In the genomic region with DNA sequence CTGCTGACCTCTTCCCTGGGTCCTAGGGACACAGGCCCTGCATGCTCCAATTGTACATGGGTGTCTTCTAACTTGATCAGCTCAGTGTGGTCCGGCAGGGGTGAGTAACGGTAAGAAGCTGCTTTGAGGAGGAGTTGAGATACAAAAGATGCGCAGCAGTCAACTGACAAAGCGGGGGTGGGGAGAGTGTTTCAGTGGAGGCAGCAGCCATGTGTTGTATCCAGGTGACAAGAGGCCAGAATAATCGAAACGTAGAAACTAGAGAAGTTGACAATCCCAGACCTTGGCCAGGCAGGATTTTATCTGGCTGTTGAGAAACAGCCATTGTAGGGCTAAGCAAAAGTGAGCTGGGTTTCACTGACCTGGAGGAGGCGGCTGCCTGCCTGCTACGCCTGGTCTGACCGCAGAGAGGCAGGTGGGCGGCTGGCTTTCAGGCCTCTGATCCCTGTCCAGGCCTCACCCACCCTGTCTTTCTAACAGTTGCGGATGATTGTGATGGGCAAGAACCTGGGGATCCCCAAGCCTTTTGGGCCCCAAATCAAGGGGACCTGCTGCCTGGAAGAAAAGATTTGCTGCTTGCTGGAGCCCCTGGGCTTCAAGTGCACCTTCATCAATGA, we compare ENCODE assay signal across 1 cellular context.
TF ChIP-seq lines count a peak whose summit lies in the region.

No MANE protein-coding gene starts in this region.

TF ChIP-seq in K562, 482 proteins besides CTCF, POLR2A, EP300 and RAD21 (continued from another document and continues in another):
- TF ChIP-seq, protein P1, sequence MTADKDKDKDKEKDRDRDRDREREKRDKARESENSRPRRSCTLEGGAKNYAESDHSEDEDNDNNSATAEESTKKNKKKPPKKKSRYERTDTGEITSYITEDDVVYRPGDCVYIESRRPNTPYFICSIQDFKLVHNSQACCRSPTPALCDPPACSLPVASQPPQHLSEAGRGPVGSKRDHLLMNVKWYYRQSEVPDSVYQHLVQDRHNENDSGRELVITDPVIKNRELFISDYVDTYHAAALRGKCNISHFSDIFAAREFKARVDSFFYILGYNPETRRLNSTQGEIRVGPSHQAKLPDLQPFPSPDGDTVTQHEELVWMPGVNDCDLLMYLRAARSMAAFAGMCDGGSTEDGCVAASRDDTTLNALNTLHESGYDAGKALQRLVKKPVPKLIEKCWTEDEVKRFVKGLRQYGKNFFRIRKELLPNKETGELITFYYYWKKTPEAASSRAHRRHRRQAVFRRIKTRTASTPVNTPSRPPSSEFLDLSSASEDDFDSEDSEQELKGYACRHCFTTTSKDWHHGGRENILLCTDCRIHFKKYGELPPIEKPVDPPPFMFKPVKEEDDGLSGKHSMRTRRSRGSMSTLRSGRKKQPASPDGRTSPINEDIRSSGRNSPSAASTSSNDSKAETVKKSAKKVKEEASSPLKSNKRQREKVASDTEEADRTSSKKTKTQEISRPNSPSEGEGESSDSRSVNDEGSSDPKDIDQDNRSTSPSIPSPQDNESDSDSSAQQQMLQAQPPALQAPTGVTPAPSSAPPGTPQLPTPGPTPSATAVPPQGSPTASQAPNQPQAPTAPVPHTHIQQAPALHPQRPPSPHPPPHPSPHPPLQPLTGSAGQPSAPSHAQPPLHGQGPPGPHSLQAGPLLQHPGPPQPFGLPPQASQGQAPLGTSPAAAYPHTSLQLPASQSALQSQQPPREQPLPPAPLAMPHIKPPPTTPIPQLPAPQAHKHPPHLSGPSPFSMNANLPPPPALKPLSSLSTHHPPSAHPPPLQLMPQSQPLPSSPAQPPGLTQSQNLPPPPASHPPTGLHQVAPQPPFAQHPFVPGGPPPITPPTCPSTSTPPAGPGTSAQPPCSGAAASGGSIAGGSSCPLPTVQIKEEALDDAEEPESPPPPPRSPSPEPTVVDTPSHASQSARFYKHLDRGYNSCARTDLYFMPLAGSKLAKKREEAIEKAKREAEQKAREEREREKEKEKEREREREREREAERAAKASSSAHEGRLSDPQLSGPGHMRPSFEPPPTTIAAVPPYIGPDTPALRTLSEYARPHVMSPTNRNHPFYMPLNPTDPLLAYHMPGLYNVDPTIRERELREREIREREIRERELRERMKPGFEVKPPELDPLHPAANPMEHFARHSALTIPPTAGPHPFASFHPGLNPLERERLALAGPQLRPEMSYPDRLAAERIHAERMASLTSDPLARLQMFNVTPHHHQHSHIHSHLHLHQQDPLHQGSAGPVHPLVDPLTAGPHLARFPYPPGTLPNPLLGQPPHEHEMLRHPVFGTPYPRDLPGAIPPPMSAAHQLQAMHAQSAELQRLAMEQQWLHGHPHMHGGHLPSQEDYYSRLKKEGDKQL (CRISPR knock-in tag; IDR thresholded peaks at IDR 0.05; ENCODE audit: borderline replicate concordance): no peak
- no peak for TF ChIP-seq MAFK (IDR thresholded peaks at IDR 0.05; ENCODE audit: low read length)
- TF ChIP-seq, protein P2, sequence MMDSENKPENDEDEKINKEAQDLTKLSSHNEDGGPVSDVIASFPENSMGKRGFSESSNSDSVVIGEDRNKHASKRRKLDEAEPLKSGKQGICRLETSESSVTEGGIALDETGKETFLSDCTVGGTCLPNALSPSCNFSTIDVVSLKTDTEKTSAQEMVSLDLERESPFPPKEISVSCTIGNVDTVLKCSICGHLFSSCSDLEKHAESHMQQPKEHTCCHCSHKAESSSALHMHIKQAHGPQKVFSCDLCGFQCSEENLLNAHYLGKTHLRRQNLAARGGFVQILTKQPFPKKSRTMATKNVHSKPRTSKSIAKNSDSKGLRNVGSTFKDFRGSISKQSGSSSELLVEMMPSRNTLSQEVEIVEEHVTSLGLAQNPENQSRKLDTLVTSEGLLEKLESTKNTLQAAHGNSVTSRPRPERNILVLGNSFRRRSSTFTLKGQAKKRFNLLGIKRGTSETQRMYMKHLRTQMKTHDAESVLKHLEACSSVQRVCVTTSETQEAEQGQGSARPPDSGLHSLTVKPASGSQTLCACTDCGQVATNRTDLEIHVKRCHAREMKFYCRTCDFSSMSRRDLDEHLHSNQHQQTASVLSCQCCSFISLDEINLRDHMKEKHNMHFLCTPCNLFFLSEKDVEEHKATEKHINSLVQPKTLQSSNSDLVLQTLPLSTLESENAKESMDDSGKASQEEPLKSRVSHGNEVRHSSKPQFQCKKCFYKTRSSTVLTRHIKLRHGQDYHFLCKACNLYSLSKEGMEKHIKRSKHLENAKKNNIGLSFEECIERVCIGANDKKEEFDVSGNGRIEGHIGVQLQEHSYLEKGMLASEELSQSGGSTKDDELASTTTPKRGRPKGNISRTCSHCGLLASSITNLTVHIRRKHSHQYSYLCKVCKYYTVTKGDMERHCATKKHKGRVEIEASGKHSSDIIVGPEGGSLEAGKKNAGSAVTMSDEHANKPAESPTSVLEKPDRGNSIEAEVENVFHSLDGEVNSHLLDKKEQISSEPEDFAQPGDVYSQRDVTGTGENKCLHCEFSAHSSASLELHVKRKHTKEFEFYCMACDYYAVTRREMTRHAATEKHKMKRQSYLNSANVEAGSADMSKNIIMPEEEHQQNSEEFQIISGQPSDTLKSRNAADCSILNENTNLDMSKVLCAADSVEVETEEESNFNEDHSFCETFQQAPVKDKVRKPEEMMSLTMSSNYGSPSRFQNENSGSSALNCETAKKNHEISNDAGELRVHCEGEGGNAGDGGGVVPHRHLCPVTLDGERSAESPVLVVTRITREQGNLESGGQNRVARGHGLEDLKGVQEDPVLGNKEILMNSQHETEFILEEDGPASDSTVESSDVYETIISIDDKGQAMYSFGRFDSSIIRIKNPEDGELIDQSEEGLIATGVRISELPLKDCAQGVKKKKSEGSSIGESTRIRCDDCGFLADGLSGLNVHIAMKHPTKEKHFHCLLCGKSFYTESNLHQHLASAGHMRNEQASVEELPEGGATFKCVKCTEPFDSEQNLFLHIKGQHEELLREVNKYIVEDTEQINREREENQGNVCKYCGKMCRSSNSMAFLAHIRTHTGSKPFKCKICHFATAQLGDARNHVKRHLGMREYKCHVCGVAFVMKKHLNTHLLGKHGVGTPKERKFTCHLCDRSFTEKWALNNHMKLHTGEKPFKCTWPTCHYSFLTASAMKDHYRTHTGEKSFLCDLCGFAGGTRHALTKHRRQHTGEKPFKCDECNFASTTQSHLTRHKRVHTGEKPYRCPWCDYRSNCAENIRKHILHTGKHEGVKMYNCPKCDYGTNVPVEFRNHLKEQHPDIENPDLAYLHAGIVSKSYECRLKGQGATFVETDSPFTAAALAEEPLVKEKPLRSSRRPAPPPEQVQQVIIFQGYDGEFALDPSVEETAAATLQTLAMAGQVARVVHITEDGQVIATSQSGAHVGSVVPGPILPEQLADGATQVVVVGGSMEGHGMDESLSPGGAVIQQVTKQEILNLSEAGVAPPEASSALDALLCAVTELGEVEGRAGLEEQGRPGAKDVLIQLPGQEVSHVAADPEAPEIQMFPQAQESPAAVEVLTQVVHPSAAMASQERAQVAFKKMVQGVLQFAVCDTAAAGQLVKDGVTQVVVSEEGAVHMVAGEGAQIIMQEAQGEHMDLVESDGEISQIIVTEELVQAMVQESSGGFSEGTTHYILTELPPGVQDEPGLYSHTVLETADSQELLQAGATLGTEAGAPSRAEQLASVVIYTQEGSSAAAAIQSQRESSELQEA (IDR thresholded peaks at IDR 0.05; ENCODE audit: low read depth): no peak
- TF ChIP-seq PURB (CRISPR knock-in tag; IDR thresholded peaks at IDR 0.05; ENCODE audit: low read depth): no peak
- TF ChIP-seq, protein P3, sequence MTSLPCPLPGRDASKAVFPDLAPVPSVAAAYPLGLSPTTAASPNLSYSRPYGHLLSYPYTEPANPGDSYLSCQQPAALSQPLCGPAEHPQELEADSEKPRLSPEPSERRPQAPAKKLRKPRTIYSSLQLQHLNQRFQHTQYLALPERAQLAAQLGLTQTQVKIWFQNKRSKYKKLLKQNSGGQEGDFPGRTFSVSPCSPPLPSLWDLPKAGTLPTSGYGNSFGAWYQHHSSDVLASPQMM (CRISPR knock-in tag; IDR thresholded peaks at IDR 0.05): no peak
- no peak for TF ChIP-seq ZNF224 (CRISPR knock-in tag; IDR thresholded peaks at IDR 0.05)
- no peak for TF ChIP-seq ERF (CRISPR knock-in tag; IDR thresholded peaks at IDR 0.05)
- TF ChIP-seq, protein P4, sequence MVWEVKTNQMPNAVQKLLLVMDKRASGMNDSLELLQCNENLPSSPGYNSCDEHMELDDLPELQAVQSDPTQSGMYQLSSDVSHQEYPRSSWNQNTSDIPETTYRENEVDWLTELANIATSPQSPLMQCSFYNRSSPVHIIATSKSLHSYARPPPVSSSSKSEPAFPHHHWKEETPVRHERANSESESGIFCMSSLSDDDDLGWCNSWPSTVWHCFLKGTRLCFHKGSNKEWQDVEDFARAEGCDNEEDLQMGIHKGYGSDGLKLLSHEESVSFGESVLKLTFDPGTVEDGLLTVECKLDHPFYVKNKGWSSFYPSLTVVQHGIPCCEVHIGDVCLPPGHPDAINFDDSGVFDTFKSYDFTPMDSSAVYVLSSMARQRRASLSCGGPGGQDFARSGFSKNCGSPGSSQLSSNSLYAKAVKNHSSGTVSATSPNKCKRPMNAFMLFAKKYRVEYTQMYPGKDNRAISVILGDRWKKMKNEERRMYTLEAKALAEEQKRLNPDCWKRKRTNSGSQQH (CRISPR knock-in tag; IDR thresholded peaks at IDR 0.05): no peak
- TF ChIP-seq ETV6 (IDR thresholded peaks at IDR 0.05; ENCODE audit: borderline replicate concordance in 1 of 2, low read depth in 2 of 2, low read length in 1 of 2): no peak
- TF ChIP-seq ETV6 (CRISPR knock-in tag; IDR thresholded peaks at IDR 0.05; ENCODE audit: borderline replicate concordance): no peak
- TF ChIP-seq ARID1B (IDR thresholded peaks at IDR 0.05): peak; percentile 39
- TF ChIP-seq NRF1 (conservative IDR thresholded peaks at IDR 0.05 in 1 of 2, IDR thresholded peaks at IDR 0.05 in 1 of 2): peak; percentile 64 to 70
- TF ChIP-seq CTBP1 (IDR thresholded peaks at IDR 0.05; ENCODE audit: borderline replicate concordance): peak; percentile 62
- TF ChIP-seq SREBF1 (IDR thresholded peaks at IDR 0.05; ENCODE audit: borderline replicate concordance, low read depth, low read length): no peak
- no peak for TF ChIP-seq ZNF184 (CRISPR knock-in tag; IDR thresholded peaks at IDR 0.05)
- TF ChIP-seq SRSF3 (IDR thresholded peaks at IDR 0.05; ENCODE audit: insufficient read depth, low read length): no peak
- TF ChIP-seq, protein P5, sequence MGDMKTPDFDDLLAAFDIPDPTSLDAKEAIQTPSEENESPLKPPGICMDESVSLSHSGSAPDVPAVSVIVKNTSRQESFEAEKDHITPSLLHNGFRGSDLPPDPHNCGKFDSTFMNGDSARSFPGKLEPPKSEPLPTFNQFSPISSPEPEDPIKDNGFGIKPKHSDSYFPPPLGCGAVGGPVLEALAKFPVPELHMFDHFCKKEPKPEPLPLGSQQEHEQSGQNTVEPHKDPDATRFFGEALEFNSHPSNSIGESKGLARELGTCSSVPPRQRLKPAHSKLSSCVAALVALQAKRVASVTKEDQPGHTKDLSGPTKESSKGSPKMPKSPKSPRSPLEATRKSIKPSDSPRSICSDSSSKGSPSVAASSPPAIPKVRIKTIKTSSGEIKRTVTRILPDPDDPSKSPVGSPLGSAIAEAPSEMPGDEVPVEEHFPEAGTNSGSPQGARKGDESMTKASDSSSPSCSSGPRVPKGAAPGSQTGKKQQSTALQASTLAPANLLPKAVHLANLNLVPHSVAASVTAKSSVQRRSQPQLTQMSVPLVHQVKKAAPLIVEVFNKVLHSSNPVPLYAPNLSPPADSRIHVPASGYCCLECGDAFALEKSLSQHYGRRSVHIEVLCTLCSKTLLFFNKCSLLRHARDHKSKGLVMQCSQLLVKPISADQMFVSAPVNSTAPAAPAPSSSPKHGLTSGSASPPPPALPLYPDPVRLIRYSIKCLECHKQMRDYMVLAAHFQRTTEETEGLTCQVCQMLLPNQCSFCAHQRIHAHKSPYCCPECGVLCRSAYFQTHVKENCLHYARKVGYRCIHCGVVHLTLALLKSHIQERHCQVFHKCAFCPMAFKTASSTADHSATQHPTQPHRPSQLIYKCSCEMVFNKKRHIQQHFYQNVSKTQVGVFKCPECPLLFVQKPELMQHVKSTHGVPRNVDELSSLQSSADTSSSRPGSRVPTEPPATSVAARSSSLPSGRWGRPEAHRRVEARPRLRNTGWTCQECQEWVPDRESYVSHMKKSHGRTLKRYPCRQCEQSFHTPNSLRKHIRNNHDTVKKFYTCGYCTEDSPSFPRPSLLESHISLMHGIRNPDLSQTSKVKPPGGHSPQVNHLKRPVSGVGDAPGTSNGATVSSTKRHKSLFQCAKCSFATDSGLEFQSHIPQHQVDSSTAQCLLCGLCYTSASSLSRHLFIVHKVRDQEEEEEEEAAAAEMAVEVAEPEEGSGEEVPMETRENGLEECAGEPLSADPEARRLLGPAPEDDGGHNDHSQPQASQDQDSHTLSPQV (IDR thresholded peaks at IDR 0.05): peak; percentile 48; the same call in 1 of the 2 replicates
- TF ChIP-seq, protein P6, sequence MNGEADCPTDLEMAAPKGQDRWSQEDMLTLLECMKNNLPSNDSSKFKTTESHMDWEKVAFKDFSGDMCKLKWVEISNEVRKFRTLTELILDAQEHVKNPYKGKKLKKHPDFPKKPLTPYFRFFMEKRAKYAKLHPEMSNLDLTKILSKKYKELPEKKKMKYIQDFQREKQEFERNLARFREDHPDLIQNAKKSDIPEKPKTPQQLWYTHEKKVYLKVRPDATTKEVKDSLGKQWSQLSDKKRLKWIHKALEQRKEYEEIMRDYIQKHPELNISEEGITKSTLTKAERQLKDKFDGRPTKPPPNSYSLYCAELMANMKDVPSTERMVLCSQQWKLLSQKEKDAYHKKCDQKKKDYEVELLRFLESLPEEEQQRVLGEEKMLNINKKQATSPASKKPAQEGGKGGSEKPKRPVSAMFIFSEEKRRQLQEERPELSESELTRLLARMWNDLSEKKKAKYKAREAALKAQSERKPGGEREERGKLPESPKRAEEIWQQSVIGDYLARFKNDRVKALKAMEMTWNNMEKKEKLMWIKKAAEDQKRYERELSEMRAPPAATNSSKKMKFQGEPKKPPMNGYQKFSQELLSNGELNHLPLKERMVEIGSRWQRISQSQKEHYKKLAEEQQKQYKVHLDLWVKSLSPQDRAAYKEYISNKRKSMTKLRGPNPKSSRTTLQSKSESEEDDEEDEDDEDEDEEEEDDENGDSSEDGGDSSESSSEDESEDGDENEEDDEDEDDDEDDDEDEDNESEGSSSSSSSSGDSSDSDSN (IDR thresholded peaks at IDR 0.05; ENCODE audit: borderline replicate concordance in 1 of 2, low read depth in 2 of 2, low read length in 2 of 2): peak in 1 of 2 experiments; percentile 44; a peak in 1 of 4 replicates
- no peak for TF ChIP-seq ZNF232 (CRISPR knock-in tag; IDR thresholded peaks at IDR 0.05)
- no peak for TF ChIP-seq ARNT (IDR thresholded peaks at IDR 0.05)
- TF ChIP-seq FOXM1 (IDR thresholded peaks at IDR 0.05; ENCODE audit: low read depth): peak; percentile 75
- TF ChIP-seq FOXM1 (CRISPR knock-in tag; IDR thresholded peaks at IDR 0.05; ENCODE audit: low read depth): no peak
- TF ChIP-seq CBX1 (IDR thresholded peaks at IDR 0.05; ENCODE audit: low read depth): no peak
- no peak for TF ChIP-seq TBL1XR1 (IDR thresholded peaks at IDR 0.05; ENCODE audit: low read length in 2 of 2)
- TF ChIP-seq, protein P7, sequence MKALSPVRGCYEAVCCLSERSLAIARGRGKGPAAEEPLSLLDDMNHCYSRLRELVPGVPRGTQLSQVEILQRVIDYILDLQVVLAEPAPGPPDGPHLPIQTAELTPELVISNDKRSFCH (CRISPR knock-in tag; IDR thresholded peaks at IDR 0.05): no peak
- TF ChIP-seq, protein P7 (tag; IDR thresholded peaks at IDR 0.05): no peak
- TF ChIP-seq KLF6 (CRISPR knock-in tag; IDR thresholded peaks at IDR 0.05; ENCODE audit: borderline replicate concordance): no peak
- no peak for TF ChIP-seq ZSCAN29 (IDR thresholded peaks at IDR 0.05)
- no peak for TF ChIP-seq RBM17 (IDR thresholded peaks at IDR 0.05; ENCODE audit: borderline replicate concordance, low read depth, low read length)
- no peak for TF ChIP-seq ZNF263 (CRISPR knock-in tag; IDR thresholded peaks at IDR 0.05; ENCODE audit: borderline replicate concordance)
- no peak for TF ChIP-seq CREBBP (IDR thresholded peaks at IDR 0.05; ENCODE audit: low read depth, low read length)
